ENCODE assay signal across 9 cellular contexts in genomic region chr18:36830141-36830495, GRCh38. TPM values are rescaled to one million over a fixed set of nuclear protein-coding genes. Genes with fewer than 3 reads are reported as not detected.
DNase-seq lines count a peak whose midpoint lies in the region; ATAC-seq and TF ChIP-seq lines count a peak whose summit lies in the region.
"Had no signal": no experiment of that assay in that cellular context is flagged by ENCODE, and none has a peak within 500 bp of the region (broad histone marks: within the 10 kb centered on the region; RNA-seq: fewer than 3 reads in every experiment).

No MANE protein-coding gene starts in this region.

- H4K20me1 ChIP-seq in mammary epithelial cell (ENCODE audit: insufficient read depth, low read length) = no peaks in the 10 kb centered on the region

- H3K4me1 ChIP-seq in CD8-positive, alpha-beta T cell (ENCODE audit: insufficient read depth, low read length) = peaks cover 22% of the 10 kb centered on the region
- H3K4me1 ChIP-seq in mammary epithelial cell (ENCODE audit: insufficient read depth, low read length) (peaks cover 9% of the 10 kb centered on the region), prostate gland (replicated peaks) (no peaks in the 10 kb centered on the region)

- no peaks in the 10 kb centered on the region for H3K36me3 ChIP-seq in CD8-positive, alpha-beta T cell (ENCODE audit: insufficient read depth, low read length)
- no peaks in the 10 kb centered on the region for H3K36me3 ChIP-seq in mammary epithelial cell (ENCODE audit: insufficient read depth, low read length)
- no peaks in the 10 kb centered on the region for H3K36me3 ChIP-seq in prostate gland

- H3K79me2 ChIP-seq in mammary epithelial cell (ENCODE audit: insufficient read depth, low read length) = peaks cover 52% of the 10 kb centered on the region

- H3K27ac ChIP-seq in CD8-positive, alpha-beta T cell (ENCODE audit: low read depth, low read length) = no peak overlapping the region
- H3K27ac ChIP-seq in mammary epithelial cell (ENCODE audit: insufficient read depth, low read depth, low read length) (peak overlapping the region; percentile 85), prostate gland (no peak overlapping the region)

- peak overlapping the region; percentile 78 for H3K4me2 ChIP-seq in mammary epithelial cell (ENCODE audit: insufficient read depth, low read depth, low read length)

- 100% methylated on average over 1 of the region's 1 CpG for WGBS in mammary epithelial cell (ENCODE audit: low coverage, missing lambda C conversion rate)
- WGBS in prostate gland = 18% methylated on average over 1 of the region's 1 CpG

- no peak for DNase-seq in CD8-positive, alpha-beta T cell
- no peak for DNase-seq in LNCaP clone FGC (ENCODE audit: low read depth)
- DNase-seq in mammary epithelial cell = no peak
- DNase-seq in neural crest cell (ENCODE audit: low read depth, low spot score) = no peak
- DNase-seq in NCI-H345 (lab: John Stamatoyannopoulos, UW) = no peak
- DNase-seq in stimulated activated CD4-positive, alpha-beta T cell treated with anti-CD3 and anti-CD28 coated beads, Interleukin-4, amount 100 ng/mL, for 4 hours = no peak
- DNase-seq in prostate gland (ENCODE audit: low spot score) = no peak
- DNase-seq: Right ventricle myocardium superior had no signal

- in situ Hi-C loops in mammary epithelial cell (cut with MboI; ENCODE audit: low sequenced_read_pairs in 2 of 2) = no loop called here

- no peaks in the 10 kb centered on the region for H3K27me3 ChIP-seq in CD8-positive, alpha-beta T cell (ENCODE audit: insufficient read depth, low read length)
- H3K27me3 ChIP-seq in mammary epithelial cell (ENCODE audit: insufficient read depth, low read length) (no peaks in the 10 kb centered on the region), prostate gland (replicated peaks; ENCODE audit: insufficient read depth) (no peaks in the 10 kb centered on the region)

- peak overlapping the region; percentile 100 for H2AFZ ChIP-seq in mammary epithelial cell (ENCODE audit: low read depth, low read length)

- no peaks in the 10 kb centered on the region for H3K27me3 Mint-ChIP-seq in CD8-positive, alpha-beta T cell (ENCODE audit: low read depth)
- no peaks in the 10 kb centered on the region for H3K27me3 Mint-ChIP-seq in neural crest cell (ENCODE audit: low read depth)

- dilution Hi-C loops in mammary epithelial cell (cut with HindIII; ENCODE audit: low sequenced_read_pairs) = no loop called here

- peaks cover 42% of the 10 kb centered on the region for H3K4me1 Mint-ChIP-seq in CD8-positive, alpha-beta T cell (ENCODE audit: low read depth)
- peaks cover 46% of the 10 kb centered on the region for H3K4me1 Mint-ChIP-seq in neural crest cell

- H3K9ac ChIP-seq in mammary epithelial cell (ENCODE audit: insufficient read depth, low read length) = peak overlapping the region; percentile 94

- peak overlapping the region; percentile 79 for H3K27ac Mint-ChIP-seq in CD8-positive, alpha-beta T cell
- H3K27ac Mint-ChIP-seq in neural crest cell (ENCODE audit: unreplicated experiment) = no peak overlapping the region

- ATAC-seq in CD8-positive, alpha-beta T cell = no peak
- no peak for ATAC-seq in HG03039 (IDR thresholded peaks at IDR 0.05; ENCODE audit: unreplicated experiment)

- no peak for TF ChIP-seq POLR2A in prostate gland (IDR thresholded peaks at IDR 0.05)

- no peak for TF ChIP-seq CTCF in CD8-positive, alpha-beta T cell (IDR thresholded peaks at IDR 0.05)
- TF ChIP-seq CTCF in LNCaP clone FGC (IDR thresholded peaks at IDR 0.05; ENCODE audit: control insufficient read depth, extremely low read depth, insufficient read depth) = no peak
- no peak for TF ChIP-seq CTCF in mammary epithelial cell (conservative IDR thresholded peaks at IDR 0.05 in 1 of 2, IDR thresholded peaks at IDR 0.05 in 1 of 2; ENCODE audit: extremely low read depth in 1 of 2, insufficient read depth in 1 of 2, low read depth in 1 of 2, low read length in 2 of 2)
- TF ChIP-seq CTCF in neural crest cell (conservative IDR thresholded peaks at IDR 0.05) = no peak
- TF ChIP-seq CTCF in prostate gland (IDR thresholded peaks at IDR 0.05) = no peak

- CTCF ChIA-PET in CD8-positive, alpha-beta T cell (lab: Charles Lee) = interaction anchor here (1.9 to 3.0 kb wide), 2 partner anchors 11 to 20 kb away, joined by 7 to 18 read pairs; no protein-coding TSS in a partner anchor
- CTCF ChIA-PET in mammary epithelial cell (lab: Charles Lee; ENCODE audit: low non-redundant PET) = interaction anchor here (0.8 kb wide), 2 partner anchors 69 to 196 kb away, joined by 3 to 7 read pairs; no protein-coding TSS in a partner anchor

- H3K4me3 Mint-ChIP-seq in CD8-positive, alpha-beta T cell = peak overlapping the region; percentile 81
- H3K4me3 Mint-ChIP-seq in neural crest cell = peak overlapping the region; percentile 88

- no peak overlapping the region for H3K4me3 ChIP-seq in CD8-positive, alpha-beta T cell (ENCODE audit: low read depth, low read length)
- H3K4me3 ChIP-seq in LNCaP clone FGC (ENCODE audit: low read depth, low read length) (peak overlapping the region; percentile 95), mammary epithelial cell (replicated peaks in 1 of 3; ENCODE audit: insufficient read depth in 1 of 3, low read depth in 2 of 3, low read length in 3 of 3) (peak overlapping the region; percentile 79 to 100 (median 99)), prostate gland (peak overlapping the region in 1 of 2 donors; percentile 71)

- peaks cover 6% of the 10 kb centered on the region for H3K36me3 Mint-ChIP-seq in CD8-positive, alpha-beta T cell
- peaks cover 7% of the 10 kb centered on the region for H3K36me3 Mint-ChIP-seq in neural crest cell (ENCODE audit: low read depth)

- intact Hi-C loops in CD8-positive, alpha-beta T cell (cut with DNase I, micrococcal nuclease) = loop anchor here in 1 of 2 experiments (5.0 kb wide), 2 partner anchors 763 to 858 kb away; partner anchors contain the start of genes RMP24 and RPRD1A
- intact Hi-C loops in mammary epithelial cell (cut with micrococcal nuclease) = no loop called here
- intact Hi-C loops in prostate gland (cut with DNase I) = no loop called here

- H3K9me3 Mint-ChIP-seq in CD8-positive, alpha-beta T cell = no peaks in the 10 kb centered on the region
- H3K9me3 Mint-ChIP-seq in neural crest cell = no peaks in the 10 kb centered on the region

- POLR2A ChIA-PET in CD8-positive, alpha-beta T cell (lab: Charles Lee) = interaction anchor here (0.6 to 1.2 kb wide), 2 partner anchors 9 to 14 kb away, joined by 3 read pairs; no protein-coding TSS in a partner anchor

- BruUV-seq in mammary epithelial cell (replicated peaks; lab: Mats Ljungman, UMichigan) = TSS peak; percentile 19

- H3K9me3 ChIP-seq in CD8-positive, alpha-beta T cell (ENCODE audit: low read length) = no peaks in the 10 kb centered on the region
- H3K9me3 ChIP-seq in mammary epithelial cell (replicated peaks; ENCODE audit: insufficient read depth, low read length) (no peaks in the 10 kb centered on the region), prostate gland (no peaks in the 10 kb centered on the region)

RNA-seq across cellular contexts. Expression of gene KIAA1328, which starts 1.2 kb away (rescaled TPM):
- total RNA-seq in CD8-positive, alpha-beta T cell = 1 to 10 TPM; 6.9 to 7.0 TPM
- total RNA-seq in mammary epithelial cell = 1 to 10 TPM; 7.7 to 9.0 TPM
- 3.0 TPM for polyA plus RNA-seq in mammary epithelial cell
- 9.4 TPM for polyA minus RNA-seq in mammary epithelial cell
- 9.3 and 12.3 TPM in 2 replicates for total RNA-seq in neural crest cell
- 10 to 100 TPM in 1 of 2 donors, 1 to 10 TPM in 1; 8.7 to 13.7 TPM for total RNA-seq in prostate gland

RNA-seq across cellular contexts. Expression of gene TPGS2, which starts 1.3 kb away (rescaled TPM):
- total RNA-seq in CD8-positive, alpha-beta T cell = 10 to 100 TPM; 14.5 to 16.4 TPM
- 100 to 1,000 TPM; 117 to 125 TPM for total RNA-seq in mammary epithelial cell
- polyA plus RNA-seq in mammary epithelial cell = 393 TPM
- polyA minus RNA-seq in mammary epithelial cell = 247 TPM
- total RNA-seq in neural crest cell = 175 and 179 TPM in 2 replicates
- 100 to 1,000 TPM; 128 to 157 TPM for total RNA-seq in prostate gland

Comparison
In these comparisons a context has a peak if more than half of its experiments do, and no peak if none do; other contexts are left out.
1. RNA of gene TPGS2, which starts 1.3 kb away (total RNA-seq): 175 to 179 TPM in neural crest cell, 128 to 157 TPM in prostate gland and 117 to 125 TPM in mammary epithelial cell; 14.5 to 16.4 TPM in CD8-positive, alpha-beta T cell; every median in the first group is over 4 times any median in the second.